1 cellular context compared by ENCODE assay signal in the genomic region with DNA sequence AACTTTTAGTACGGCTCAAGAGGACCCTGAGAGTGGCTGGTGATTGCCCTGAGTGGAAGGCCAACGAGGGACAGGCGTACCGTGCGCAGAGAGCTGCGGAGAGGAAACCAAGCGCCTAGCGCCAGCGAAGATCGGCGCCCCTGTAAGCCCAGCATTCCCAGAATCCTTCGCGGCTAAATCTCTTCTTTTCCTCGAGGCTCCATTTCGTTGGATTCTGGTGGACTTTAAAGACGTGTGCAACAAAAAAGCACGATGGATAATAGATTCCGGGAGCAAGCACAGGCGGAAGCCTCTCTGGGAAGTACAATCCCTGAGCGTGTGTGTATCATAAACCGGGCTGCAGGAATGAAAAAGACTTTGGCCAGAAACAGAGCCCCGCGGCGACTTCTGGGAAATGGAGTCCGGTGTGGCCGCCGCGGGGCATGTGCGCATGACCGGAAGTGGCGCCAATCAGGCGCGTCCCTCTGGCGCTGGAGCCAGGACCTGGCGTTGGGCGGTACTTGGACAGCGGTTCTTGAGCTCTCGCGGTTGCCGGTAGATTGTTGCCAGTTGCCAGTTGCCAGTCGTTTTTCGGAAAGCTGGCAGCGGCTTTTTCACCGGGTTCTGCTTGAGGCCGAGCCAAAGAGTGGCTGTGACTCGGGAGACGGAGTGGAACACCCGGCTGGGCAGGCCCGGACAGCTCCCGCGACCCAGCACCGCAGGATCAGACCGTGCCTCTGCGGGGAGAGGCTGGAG.
TF ChIP-seq lines count a peak whose summit lies in the region.

ZNF79 (plus strand) TSS at position 449 of the 735 bp plus-strand sequence. CDS start 406 bp downstream, outside the sequence.

TF ChIP-seq in HepG2, 621 proteins besides CTCF, POLR2A, EP300 and RAD21 (continued from another document and continues in another):
- TF ChIP-seq ZFYVE20 (CRISPR knock-in tag; IDR thresholded peaks at IDR 0.05; ENCODE audit: borderline replicate concordance, low read depth): no peak
- peak; percentile 85; the same call in 1 of the 2 replicates for TF ChIP-seq NAIF1 (CRISPR knock-in tag; IDR thresholded peaks at IDR 0.05; ENCODE audit: borderline replicate concordance)
- no peak for TF ChIP-seq CCAR2 (optimal IDR thresholded peaks at IDR 0.05; ENCODE audit: low read depth, low read length)
- 0 out of 2 replicates have a peak, but pooled peaks have one; percentile 33 for TF ChIP-seq ZNF234 (CRISPR knock-in tag; conservative IDR thresholded peaks at IDR 0.05)
- TF ChIP-seq, protein P1, sequence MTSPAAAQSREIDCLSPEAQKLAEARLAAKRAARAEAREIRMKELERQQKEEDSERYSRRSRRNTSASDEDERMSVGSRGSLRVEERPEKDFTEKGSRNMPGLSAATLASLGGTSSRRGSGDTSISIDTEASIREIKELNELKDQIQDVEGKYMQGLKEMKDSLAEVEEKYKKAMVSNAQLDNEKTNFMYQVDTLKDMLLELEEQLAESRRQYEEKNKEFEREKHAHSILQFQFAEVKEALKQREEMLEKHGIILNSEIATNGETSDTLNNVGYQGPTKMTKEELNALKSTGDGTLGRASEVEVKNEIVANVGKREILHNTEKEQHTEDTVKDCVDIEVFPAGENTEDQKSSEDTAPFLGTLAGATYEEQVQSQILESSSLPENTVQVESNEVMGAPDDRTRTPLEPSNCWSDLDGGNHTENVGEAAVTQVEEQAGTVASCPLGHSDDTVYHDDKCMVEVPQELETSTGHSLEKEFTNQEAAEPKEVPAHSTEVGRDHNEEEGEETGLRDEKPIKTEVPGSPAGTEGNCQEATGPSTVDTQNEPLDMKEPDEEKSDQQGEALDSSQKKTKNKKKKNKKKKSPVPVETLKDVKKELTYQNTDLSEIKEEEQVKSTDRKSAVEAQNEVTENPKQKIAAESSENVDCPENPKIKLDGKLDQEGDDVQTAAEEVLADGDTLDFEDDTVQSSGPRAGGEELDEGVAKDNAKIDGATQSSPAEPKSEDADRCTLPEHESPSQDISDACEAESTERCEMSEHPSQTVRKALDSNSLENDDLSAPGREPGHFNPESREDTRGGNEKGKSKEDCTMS (CRISPR knock-in tag; conservative IDR thresholded peaks at IDR 0.05): no peak
- no peak for TF ChIP-seq NCOR1 (IDR thresholded peaks at IDR 0.05; ENCODE audit: borderline replicate concordance, low read length)
- no peak for TF ChIP-seq ZNF329 (CRISPR knock-in tag; IDR thresholded peaks at IDR 0.05; ENCODE audit: low read depth)
- TF ChIP-seq ADNP (CRISPR knock-in tag; IDR thresholded peaks at IDR 0.05): no peak
- TF ChIP-seq ZNF563 (CRISPR knock-in tag; IDR thresholded peaks at IDR 0.05): no peak
- TF ChIP-seq PTBP1 (IDR thresholded peaks at IDR 0.05; ENCODE audit: low read depth, low read length, poor library complexity, severe bottlenecking): peak; percentile 13
- TF ChIP-seq ZSCAN25 (CRISPR knock-in tag; IDR thresholded peaks at IDR 0.05): 0 out of 2 replicates have a peak, but pooled peaks have one; percentile 12
- 0 out of 2 replicates have a peak, but pooled peaks have one; percentile 35 for TF ChIP-seq ZNF543 (CRISPR knock-in tag; IDR thresholded peaks at IDR 0.05)
- 0 out of 2 replicates have a peak, but pooled peaks have one; percentile 54 for TF ChIP-seq ESRRA (CRISPR knock-in tag; IDR thresholded peaks at IDR 0.05; ENCODE audit: low read depth)
- peak; percentile 59; the same call in 1 of the 2 replicates for TF ChIP-seq RNF2 (conservative IDR thresholded peaks at IDR 0.05; ENCODE audit: low read depth)
- peak; percentile 4; the same call in 1 of the 2 replicates for TF ChIP-seq BCL3 (CRISPR knock-in tag; IDR thresholded peaks at IDR 0.05)
- TF ChIP-seq ATF1 (CRISPR knock-in tag; IDR thresholded peaks at IDR 0.05): peak; percentile 96
- TF ChIP-seq, protein P2, sequence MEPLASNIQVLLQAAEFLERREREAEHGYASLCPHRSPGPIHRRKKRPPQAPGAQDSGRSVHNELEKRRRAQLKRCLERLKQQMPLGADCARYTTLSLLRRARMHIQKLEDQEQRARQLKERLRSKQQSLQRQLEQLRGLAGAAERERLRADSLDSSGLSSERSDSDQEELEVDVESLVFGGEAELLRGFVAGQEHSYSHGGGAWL (CRISPR knock-in tag; IDR thresholded peaks at IDR 0.05): peak; percentile 64; the same call in 1 of the 2 replicates
- peak; percentile 83 for TF ChIP-seq YY1 (IDR thresholded peaks at IDR 0.05; ENCODE audit: insufficient read depth, insufficient replicate concordance, low read depth, low read length)
- peak; percentile 83 for TF ChIP-seq ZFX (CRISPR knock-in tag; IDR thresholded peaks at IDR 0.05; ENCODE audit: low read depth)
- TF ChIP-seq, protein P3, sequence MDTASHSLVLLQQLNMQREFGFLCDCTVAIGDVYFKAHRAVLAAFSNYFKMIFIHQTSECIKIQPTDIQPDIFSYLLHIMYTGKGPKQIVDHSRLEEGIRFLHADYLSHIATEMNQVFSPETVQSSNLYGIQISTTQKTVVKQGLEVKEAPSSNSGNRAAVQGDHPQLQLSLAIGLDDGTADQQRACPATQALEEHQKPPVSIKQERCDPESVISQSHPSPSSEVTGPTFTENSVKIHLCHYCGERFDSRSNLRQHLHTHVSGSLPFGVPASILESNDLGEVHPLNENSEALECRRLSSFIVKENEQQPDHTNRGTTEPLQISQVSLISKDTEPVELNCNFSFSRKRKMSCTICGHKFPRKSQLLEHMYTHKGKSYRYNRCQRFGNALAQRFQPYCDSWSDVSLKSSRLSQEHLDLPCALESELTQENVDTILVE (CRISPR knock-in tag; IDR thresholded peaks at IDR 0.05): peak; percentile 52; the same call in 1 of the 2 replicates
- TF ChIP-seq ARHGAP35 (CRISPR knock-in tag; IDR thresholded peaks at IDR 0.05; ENCODE audit: borderline replicate concordance): no peak; the same call in 1 of the 2 replicates
- TF ChIP-seq HDAC1 (CRISPR knock-in tag; IDR thresholded peaks at IDR 0.05): peak; percentile 96
- 0 out of 2 replicates have a peak, but pooled peaks have one; percentile 30 for TF ChIP-seq ZSCAN12 (CRISPR knock-in tag; IDR thresholded peaks at IDR 0.05)
- TF ChIP-seq ZNF687 (CRISPR knock-in tag; IDR thresholded peaks at IDR 0.05): peak; percentile 89
- TF ChIP-seq TBP (CRISPR knock-in tag; IDR thresholded peaks at IDR 0.05): no peak
- TF ChIP-seq SOX5 (CRISPR knock-in tag; IDR thresholded peaks at IDR 0.05; ENCODE audit: borderline replicate concordance): no peak; the same call in 1 of the 2 replicates
- peak; percentile 70 for TF ChIP-seq HNF1B (CRISPR knock-in tag; IDR thresholded peaks at IDR 0.05)
- no peak for TF ChIP-seq RARG (CRISPR knock-in tag; IDR thresholded peaks at IDR 0.05; ENCODE audit: low read depth)
- TF ChIP-seq STAG1 (CRISPR knock-in tag; IDR thresholded peaks at IDR 0.05): no peak; the same call in 1 of the 2 replicates
- TF ChIP-seq ZNF30 (CRISPR knock-in tag; IDR thresholded peaks at IDR 0.05): no peak
- 0 out of 2 replicates have a peak, but pooled peaks have one; percentile 51 for TF ChIP-seq ZNF160 (CRISPR knock-in tag; IDR thresholded peaks at IDR 0.05)
- TF ChIP-seq MAFF (IDR thresholded peaks at IDR 0.05; ENCODE audit: low read depth, low read length): peak; percentile 2; the same call in 1 of the 2 replicates
- TF ChIP-seq ZC3H4 (CRISPR knock-in tag; IDR thresholded peaks at IDR 0.05; ENCODE audit: borderline replicate concordance): 0 out of 2 replicates have a peak, but pooled peaks have one; percentile 13
- no peak for TF ChIP-seq ZSCAN29 (CRISPR knock-in tag; conservative IDR thresholded peaks at IDR 0.05)
- TF ChIP-seq HOXA3 (CRISPR knock-in tag; IDR thresholded peaks at IDR 0.05): peak; percentile 89
- TF ChIP-seq SMAD3 (CRISPR knock-in tag; IDR thresholded peaks at IDR 0.05): peak; percentile 38; the same call in 1 of the 2 replicates
- peak; percentile 74; the same call in 1 of the 2 replicates for TF ChIP-seq ZHX2 (IDR thresholded peaks at IDR 0.05; ENCODE audit: low read depth)
- no peak for TF ChIP-seq ZHX2 (CRISPR knock-in tag; IDR thresholded peaks at IDR 0.05; ENCODE audit: borderline replicate concordance)
- TF ChIP-seq AGO2 (optimal IDR thresholded peaks at IDR 0.05; ENCODE audit: low read depth, low read length): no peak
- peak; percentile 27; the same call in 1 of the 2 replicates for TF ChIP-seq ZSCAN31 (CRISPR knock-in tag; IDR thresholded peaks at IDR 0.05; ENCODE audit: low read depth)
- TF ChIP-seq RCOR2 (CRISPR knock-in tag; IDR thresholded peaks at IDR 0.05): no peak; the same call in 1 of the 2 replicates
- peak; percentile 67; the same call in 1 of the 2 replicates for TF ChIP-seq KLF9 (CRISPR knock-in tag; IDR thresholded peaks at IDR 0.05; ENCODE audit: low read depth)
- TF ChIP-seq PCBP1 (IDR thresholded peaks at IDR 0.05; ENCODE audit: borderline replicate concordance, low read depth, low read length): no peak
- TF ChIP-seq HNRNPH1 (optimal IDR thresholded peaks at IDR 0.05; ENCODE audit: low read depth, low read length): no peak
